9 cellular contexts compared by ENCODE assay signal in genomic region chr3:38038447-38038911, GRCh38. TPM values are rescaled to one million over a fixed set of nuclear protein-coding genes. Genes with fewer than 3 reads are reported as not detected.
DNase-seq lines count a peak whose midpoint lies in the region; ATAC-seq, FAIRE-seq and TF ChIP-seq lines count a peak whose summit lies in the region.
"Had no signal": no experiment of that assay in that cellular context is flagged by ENCODE, and none has a peak within 500 bp of the region (broad histone marks: within the 10 kb centered on the region; RNA-seq: fewer than 3 reads in every experiment).

No MANE protein-coding gene starts in this region.

- peaks cover 10% of the 10 kb centered on the region for H3K9me3 Mint-ChIP-seq in activated naive CD4-positive, alpha-beta T cell treated with anti-CD3 and anti-CD28 coated beads, Interleukin-2, amount 10 ng/mL, durations not matched to agents 7 days and 5 days

- POLR2A ChIA-PET in HepG2 (lab: Yijun Ruan, JAX), result no interaction called here

- H2AFZ ChIP-seq in Loucy (ENCODE audit: low read length) (peak overlapping the region; percentile 79), HepG2 (ENCODE audit: low read length) (no peak overlapping the region)

- H3F3A ChIP-seq in Loucy (ENCODE audit: low read depth), result no peaks in the 10 kb centered on the region

- H3K9me2 ChIP-seq in Loucy (replicated peaks; ENCODE audit: low read depth, low read length), result no peaks in the 10 kb centered on the region

- CTCF ChIA-PET in activated naive CD4-positive, alpha-beta T cell treated with anti-CD3 and anti-CD28 coated beads, Interleukin-2, amount 10 ng/mL, durations not matched to agents 7 days and 5 days (lab: Charles Lee), result interaction anchor here (0.7 to 1.8 kb wide), 6 partner anchors 9 to 132 kb away, joined by 3 to 7 read pairs (median 4); partner anchors contain the start of gene PLCD1
- CTCF ChIA-PET in HepG2 (lab: Yijun Ruan, JAX; ENCODE audit: low intra/inter-chr PET ratio, low total read pairs), result no interaction called here

- H3K27ac Mint-ChIP-seq in activated naive CD4-positive, alpha-beta T cell treated with anti-CD3 and anti-CD28 coated beads, Interleukin-2, amount 10 ng/mL, durations not matched to agents 7 days and 5 days, result peak overlapping the region; percentile 98

- H3K36me3 ChIP-seq in Loucy (ENCODE audit: insufficient read depth, low read length) (no peaks in the 10 kb centered on the region), HepG2 (replicated peaks in 1 of 2; ENCODE audit: control insufficient read depth in 1 of 2, insufficient read depth in 2 of 2, low read length in 2 of 2) (no peaks in the 10 kb centered on the region)
- H3K36me3 ChIP-seq: prostate gland had no signal

- H3K4me1 ChIP-seq in Loucy (ENCODE audit: insufficient read depth, low read length, poor library complexity, severe bottlenecking) (peaks cover 12% of the 10 kb centered on the region), HepG2 (ENCODE audit: insufficient read depth, low read length) (no peaks in the 10 kb centered on the region)
- H3K4me1 ChIP-seq: prostate gland had no signal

- H3K36me3 Mint-ChIP-seq in activated naive CD4-positive, alpha-beta T cell treated with anti-CD3 and anti-CD28 coated beads, Interleukin-2, amount 10 ng/mL, durations not matched to agents 7 days and 5 days, result peaks cover 14% of the 10 kb centered on the region

- in situ Hi-C loops in HepG2 (cut with HindIII; ENCODE audit: extremely low pct_ligation_motif_present, low pct_unique_long_range_greater_than_20kb), result no loop called here

- no peak for FAIRE-seq in HepG2 (lab: Jason Lieb, UNC)

- H3K27me3 Mint-ChIP-seq in activated naive CD4-positive, alpha-beta T cell treated with anti-CD3 and anti-CD28 coated beads, Interleukin-2, amount 10 ng/mL, durations not matched to agents 7 days and 5 days, result peaks cover 12% of the 10 kb centered on the region

- no peaks in the 10 kb centered on the region for H3K79me2 ChIP-seq in Loucy (ENCODE audit: insufficient read depth, low read length)
- no peaks in the 10 kb centered on the region for H3K79me2 ChIP-seq in HepG2 (ENCODE audit: insufficient read depth, low read length)

- TF ChIP-seq EP300 in HepG2 (IDR thresholded peaks at IDR 0.05; ENCODE audit: low read depth in 2 of 2, low read length in 2 of 2) (no peak), HepG2 (CRISPR knock-in tag; IDR thresholded peaks at IDR 0.05; ENCODE audit: borderline replicate concordance) (no peak)

- peak overlapping the region; percentile 88 for H3K4me2 ChIP-seq in Loucy (ENCODE audit: low read depth, low read length, poor library complexity, severe bottlenecking)
- no peak overlapping the region for H3K4me2 ChIP-seq in HepG2 (ENCODE audit: low read depth, low read length)

- H3K4me3 ChIP-seq in Loucy (ENCODE audit: low read length, poor library complexity, severe bottlenecking) (peak overlapping the region; percentile 72), HepG2 (replicated peaks in 1 of 3; ENCODE audit: insufficient read depth in 1 of 3, low read depth in 2 of 3, low read length in 3 of 3) (no peak overlapping the region)

- H3K27ac ChIP-seq in HepG2 (ENCODE audit: extremely low read length, insufficient read depth, low read length), result no peak overlapping the region
- H3K27ac ChIP-seq: prostate gland had no signal

- peak overlapping the region; percentile 60 for H3K4me3 Mint-ChIP-seq in activated naive CD4-positive, alpha-beta T cell treated with anti-CD3 and anti-CD28 coated beads, Interleukin-2, amount 10 ng/mL, durations not matched to agents 7 days and 5 days

- H3K9ac ChIP-seq in Loucy (ENCODE audit: low read depth, low read length, poor library complexity, severe bottlenecking), result no peak overlapping the region
- H3K9ac ChIP-seq in HepG2 (ENCODE audit: insufficient read depth, low read depth, low read length), result no peak overlapping the region

- H4K20me1 ChIP-seq in Loucy (ENCODE audit: insufficient read depth, low read length, poor library complexity, severe bottlenecking) (no peaks in the 10 kb centered on the region), HepG2 (ENCODE audit: insufficient read depth, low read length) (no peaks in the 10 kb centered on the region)

- intact Hi-C loops in HepG2 (cut with micrococcal nuclease; ENCODE audit: unreplicated experiment), result no loop called here

- TF ChIP-seq POLR2A in HepG2 (IDR thresholded peaks at IDR 0.05; ENCODE audit: insufficient read depth in 1 of 2, low read depth in 2 of 2, low read length in 2 of 2), result no peak

- H3K9me3 ChIP-seq in Loucy (ENCODE audit: insufficient read depth, low read depth, low read length), result no peaks in the 10 kb centered on the region
- H3K9me3 ChIP-seq in HepG2 (ENCODE audit: low read length), result no peaks in the 10 kb centered on the region
- H3K9me3 ChIP-seq: prostate gland had no signal

- peaks cover 42% of the 10 kb centered on the region for H3K4me1 Mint-ChIP-seq in activated naive CD4-positive, alpha-beta T cell treated with anti-CD3 and anti-CD28 coated beads, Interleukin-2, amount 10 ng/mL, durations not matched to agents 7 days and 5 days

- BruUV-seq in HepG2 (replicated peaks; lab: Mats Ljungman, UMichigan), result no TSS peak

- DNase-seq in 8988T (peak; percentile 2), mesenteric fat pad (ENCODE audit: low spot score) (peak; percentile 6), HepG2 (ENCODE audit: low spot score) (no peak), kidney glomerular epithelial cell (lab: John Stamatoyannopoulos, UW) (no peak), nucleus accumbens (lab: John Stamatoyannopoulos, UW) (no peak)
- DNase-seq in activated naive CD4-positive, alpha-beta T cell treated with anti-CD3 and anti-CD28 coated beads, Interleukin-2, amount 10 ng/mL, durations not matched to agents 7 days and 5 days, result peak; percentile 58

- TF ChIP-seq RAD21 in HepG2 (CRISPR knock-in tag; IDR thresholded peaks at IDR 0.05), result no peak

- 36% methylated on average over 5 of the region's 5 CpGs for WGBS in HepG2 (ENCODE audit: low lambda C conversion rate)

- TF ChIP-seq CTCF in Loucy (conservative IDR thresholded peaks at IDR 0.05; ENCODE audit: low read length), result no peak
- TF ChIP-seq CTCF in HepG2 (CRISPR knock-in tag; IDR thresholded peaks at IDR 0.05), result no peak

- no peak for ATAC-seq in HepG2
- ATAC-seq in HG03175 (IDR thresholded peaks at IDR 0.05; ENCODE audit: unreplicated experiment), result no peak

- no peaks in the 10 kb centered on the region for H3K27me3 ChIP-seq in Loucy (ENCODE audit: insufficient read depth, low read length, poor library complexity, severe bottlenecking)
- peaks cover 3 to 28% of the 10 kb centered on the region in 2 experiments; a peak in 3 of 5 replicates for H3K27me3 ChIP-seq in HepG2 (ENCODE audit: control insufficient read depth in 1 of 2, insufficient read depth in 2 of 2, low read length in 2 of 2)

RNA-seq across cellular contexts. Expression of gene DLEC1, which starts 0.5 kb away (rescaled TPM):
- total RNA-seq in mesenteric fat pad (1.9 TPM), HepG2 (2016; rRNA removed; fragmentation: Illumina TruSeq; extraction: Trizol) (not detected in 2 replicates)
- total RNA-seq in HepG2 (2016; cell fraction: cytosol; rRNA removed; fragmentation: Illumina TruSeq; extraction: Trizol; ENCODE audit: low read depth), result not detected in 2 replicates
- not detected in 2 replicates for total RNA-seq in HepG2 (2016; cell fraction: insoluble cytoplasmic fraction; rRNA removed; fragmentation: Illumina TruSeq; extraction: Trizol)
- not detected in 2 replicates for total RNA-seq in HepG2 (2016; cell fraction: membrane; rRNA removed; fragmentation: Illumina TruSeq; extraction: Trizol)
- total RNA-seq in HepG2 (2016; cell fraction: nucleus; rRNA removed; fragmentation: Illumina TruSeq; extraction: Trizol), result not detected in 2 replicates
- 0.09 and 0.13 TPM in 2 replicates for polyA plus RNA-seq in HepG2 (2011; rRNA removed)
- polyA plus RNA-seq in HepG2 (2011; cell fraction: cytosol; rRNA removed), result 0.01 TPM in 1 of 2 replicates, not detected in the other
- polyA plus RNA-seq in HepG2 (2011; cell fraction: nucleus; rRNA removed), result 0.56 and 0.99 TPM in 2 replicates
- polyA plus RNA-seq in HepG2 (2012), result 0.47 and 0.54 TPM in 2 replicates
- polyA plus RNA-seq in HepG2 (2016; cell fraction: cytosol; fragmentation: Illumina TruSeq; extraction: Trizol; ENCODE audit: low read depth), result not detected in 2 replicates
- not detected in 2 replicates for polyA plus RNA-seq in HepG2 (2016; cell fraction: insoluble cytoplasmic fraction; fragmentation: Illumina TruSeq; extraction: Trizol; ENCODE audit: low read depth)
- polyA plus RNA-seq in HepG2 (2016; cell fraction: membrane; fragmentation: Illumina TruSeq; extraction: Trizol; ENCODE audit: low read depth), result not detected in 2 replicates
- not detected in 2 replicates for polyA plus RNA-seq in HepG2 (2016; cell fraction: nucleus; fragmentation: Illumina TruSeq; extraction: Trizol; ENCODE audit: insufficient read depth, low read depth)
- polyA minus RNA-seq in HepG2 (2011; rRNA and poly(A)+ RNA removed; ENCODE audit: low replicate concordance), result 0.40 TPM in 1 of 2 replicates, not detected in the other
- polyA minus RNA-seq in HepG2 (2011; cell fraction: cytosol; rRNA and poly(A)+ RNA removed), result not detected in 2 replicates
- polyA minus RNA-seq in HepG2 (2011; cell fraction: nucleus; rRNA and poly(A)+ RNA removed), result 0.77 and 0.99 TPM in 2 replicates

RNA-seq across cellular contexts. Expression of gene PLCD1, which starts 9.0 kb away (rescaled TPM):
- 18.5 TPM for total RNA-seq in mesenteric fat pad
- total RNA-seq in HepG2 (2016; rRNA removed; fragmentation: Illumina TruSeq; extraction: Trizol), result 10.1 and 11.4 TPM in 2 replicates
- total RNA-seq in HepG2 (2016; cell fraction: cytosol; rRNA removed; fragmentation: Illumina TruSeq; extraction: Trizol; ENCODE audit: low read depth), result 2.1 and 3.6 TPM in 2 replicates
- total RNA-seq in HepG2 (2016; cell fraction: insoluble cytoplasmic fraction; rRNA removed; fragmentation: Illumina TruSeq; extraction: Trizol), result 9.3 and 12.3 TPM in 2 replicates
- 4.6 and 5.7 TPM in 2 replicates for total RNA-seq in HepG2 (2016; cell fraction: membrane; rRNA removed; fragmentation: Illumina TruSeq; extraction: Trizol)
- total RNA-seq in HepG2 (2016; cell fraction: nucleus; rRNA removed; fragmentation: Illumina TruSeq; extraction: Trizol), result 8.0 and 8.9 TPM in 2 replicates
- 12.4 and 12.8 TPM in 2 replicates for polyA plus RNA-seq in HepG2 (2011; rRNA removed)
- 7.2 and 10.7 TPM in 2 replicates for polyA plus RNA-seq in HepG2 (2011; cell fraction: cytosol; rRNA removed)
- polyA plus RNA-seq in HepG2 (2011; cell fraction: nucleus; rRNA removed), result 30.9 and 33.2 TPM in 2 replicates
- polyA plus RNA-seq in HepG2 (2012), result 10.6 and 11.1 TPM in 2 replicates
- polyA plus RNA-seq in HepG2 (2016; cell fraction: cytosol; fragmentation: Illumina TruSeq; extraction: Trizol; ENCODE audit: low read depth), result 2.2 and 2.7 TPM in 2 replicates
- polyA plus RNA-seq in HepG2 (2016; cell fraction: insoluble cytoplasmic fraction; fragmentation: Illumina TruSeq; extraction: Trizol; ENCODE audit: low read depth), result 6.8 and 9.0 TPM in 2 replicates
- polyA plus RNA-seq in HepG2 (2016; cell fraction: membrane; fragmentation: Illumina TruSeq; extraction: Trizol; ENCODE audit: low read depth), result 3.9 and 5.6 TPM in 2 replicates
- polyA plus RNA-seq in HepG2 (2016; cell fraction: nucleus; fragmentation: Illumina TruSeq; extraction: Trizol; ENCODE audit: insufficient read depth, low read depth), result 13.4 and 22.2 TPM in 2 replicates
- 2.2 and 34.5 TPM in 2 replicates for polyA minus RNA-seq in HepG2 (2011; rRNA and poly(A)+ RNA removed; ENCODE audit: low replicate concordance)
- polyA minus RNA-seq in HepG2 (2011; cell fraction: cytosol; rRNA and poly(A)+ RNA removed), result 11.5 and 15.0 TPM in 2 replicates
- polyA minus RNA-seq in HepG2 (2011; cell fraction: nucleus; rRNA and poly(A)+ RNA removed), result 8.4 and 11.8 TPM in 2 replicates

RNA-seq across cellular contexts. Expression of gene VILL, which starts 47.9 kb away (rescaled TPM):
- total RNA-seq in mesenteric fat pad, result 4.3 TPM
- 3.2 and 4.0 TPM in 2 replicates for total RNA-seq in HepG2 (2016; rRNA removed; fragmentation: Illumina TruSeq; extraction: Trizol)
- total RNA-seq in HepG2 (2016; cell fraction: cytosol; rRNA removed; fragmentation: Illumina TruSeq; extraction: Trizol; ENCODE audit: low read depth), result 4.3 and 5.3 TPM in 2 replicates
- total RNA-seq in HepG2 (2016; cell fraction: insoluble cytoplasmic fraction; rRNA removed; fragmentation: Illumina TruSeq; extraction: Trizol), result 2.3 and 4.1 TPM in 2 replicates
- 3.3 and 5.4 TPM in 2 replicates for total RNA-seq in HepG2 (2016; cell fraction: membrane; rRNA removed; fragmentation: Illumina TruSeq; extraction: Trizol)
- 2.0 and 2.1 TPM in 2 replicates for total RNA-seq in HepG2 (2016; cell fraction: nucleus; rRNA removed; fragmentation: Illumina TruSeq; extraction: Trizol)
- 5.3 and 7.5 TPM in 2 replicates for polyA plus RNA-seq in HepG2 (2011; rRNA removed)
- polyA plus RNA-seq in HepG2 (2011; cell fraction: cytosol; rRNA removed), result 5.6 and 9.0 TPM in 2 replicates
- 8.6 and 9.9 TPM in 2 replicates for polyA plus RNA-seq in HepG2 (2011; cell fraction: nucleus; rRNA removed)
- 2.1 and 2.6 TPM in 2 replicates for polyA plus RNA-seq in HepG2 (2012)
- polyA plus RNA-seq in HepG2 (2016; cell fraction: cytosol; fragmentation: Illumina TruSeq; extraction: Trizol; ENCODE audit: low read depth), result 4.2 and 6.5 TPM in 2 replicates
- 2.0 and 2.3 TPM in 2 replicates for polyA plus RNA-seq in HepG2 (2016; cell fraction: insoluble cytoplasmic fraction; fragmentation: Illumina TruSeq; extraction: Trizol; ENCODE audit: low read depth)
- 3.5 and 5.1 TPM in 2 replicates for polyA plus RNA-seq in HepG2 (2016; cell fraction: membrane; fragmentation: Illumina TruSeq; extraction: Trizol; ENCODE audit: low read depth)
- 2.0 and 2.9 TPM in 2 replicates for polyA plus RNA-seq in HepG2 (2016; cell fraction: nucleus; fragmentation: Illumina TruSeq; extraction: Trizol; ENCODE audit: insufficient read depth, low read depth)
- polyA minus RNA-seq in HepG2 (2011; rRNA and poly(A)+ RNA removed; ENCODE audit: low replicate concordance), result 1.2 and 3.8 TPM in 2 replicates
- 0.89 TPM in 1 of 2 replicates, not detected in the other for polyA minus RNA-seq in HepG2 (2011; cell fraction: cytosol; rRNA and poly(A)+ RNA removed)
- polyA minus RNA-seq in HepG2 (2011; cell fraction: nucleus; rRNA and poly(A)+ RNA removed), result 6.2 and 7.3 TPM in 2 replicates

Comparison
In these comparisons a context has a peak if more than half of its experiments do, and no peak if none do; other contexts are left out.
1. DNase-seq: peak in 8988T (single experiment), activated naive CD4-positive, alpha-beta T cell treated with anti-CD3 and anti-CD28 coated beads, Interleukin-2, amount 10 ng/mL, durations not matched to agents 7 days and 5 days (single experiment) and mesenteric fat pad (single experiment); none in HepG2 (single experiment), kidney glomerular epithelial cell (single experiment) and nucleus accumbens (0 of 56).